In the genomic region with DNA sequence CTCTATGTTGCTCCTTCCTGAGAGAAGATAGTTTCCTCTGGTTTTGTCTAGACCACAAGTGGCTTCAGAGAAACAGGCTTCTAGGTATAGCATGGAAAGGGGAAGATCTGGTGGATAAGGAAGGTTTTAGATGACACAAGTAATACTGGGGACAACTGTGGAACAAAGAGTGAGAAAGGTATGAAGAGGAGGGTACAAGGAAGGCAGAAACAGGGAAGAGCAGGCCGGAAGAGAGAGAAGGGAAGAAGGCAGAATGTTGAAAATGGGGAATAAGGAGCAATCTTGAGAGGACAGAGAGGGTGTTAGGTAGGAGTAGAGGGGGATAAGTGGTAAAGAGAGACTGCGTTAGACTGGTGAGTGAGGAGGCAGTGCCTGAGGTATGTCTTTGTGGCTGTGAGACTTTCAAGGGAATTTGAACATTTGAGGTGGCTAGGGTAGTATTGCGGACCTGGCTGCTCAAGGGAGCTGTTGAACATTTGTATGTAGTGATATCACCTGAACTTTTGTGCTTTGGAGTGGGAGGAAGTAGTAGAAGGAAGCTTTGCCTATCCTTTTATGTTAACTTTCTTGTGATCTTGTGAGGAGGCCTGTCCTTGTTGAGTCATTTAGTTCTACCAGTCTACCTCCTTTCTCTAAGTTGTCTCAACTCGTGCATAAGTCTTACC, we compare ENCODE assay signal across 10 cellular contexts.
A peak's percentile ranks its signal among the peaks of the same experiment; 100 is the strongest.
DNase-seq lines count a peak whose midpoint lies in the region; ATAC-seq and TF ChIP-seq lines count a peak whose summit lies in the region.
"Had no signal": no experiment of that assay in that cellular context is flagged by ENCODE, and none has a peak within 500 bp of the region (broad histone marks: within the 10 kb centered on the region; RNA-seq: fewer than 3 reads in every experiment).

No MANE protein-coding gene starts in this region.

- H3K9me3 Mint-ChIP-seq in activated T-cell treated with anti-CD3 and anti-CD28 coated beads, Interleukin-2, amount 50 U/mL, for 4 hours = no peaks in the 10 kb centered on the region
- H3K9me3 Mint-ChIP-seq in chondrocyte (ENCODE audit: low read depth) (no peaks in the 10 kb centered on the region), osteocyte (ENCODE audit: unreplicated experiment) (no peaks in the 10 kb centered on the region)
- no peaks in the 10 kb centered on the region for H3K9me3 Mint-ChIP-seq in stimulated activated effector memory CD8-positive, alpha-beta T cell treated with anti-CD3 and anti-CD28 coated beads, Interleukin-12 subunit alpha, Interleukin-12 subunit beta, amount 100 ng/mL, for 72 hours

- H3K4me3 ChIP-seq in RWPE2 (ENCODE audit: severe bottlenecking) = no peak overlapping the region
- H3K4me3 ChIP-seq: heart right ventricle had no signal

- no peaks in the 10 kb centered on the region for H3K27me3 Mint-ChIP-seq in activated T-cell treated with anti-CD3 and anti-CD28 coated beads, Interleukin-2, amount 50 U/mL, for 4 hours (ENCODE audit: low read depth)
- no peaks in the 10 kb centered on the region for H3K27me3 Mint-ChIP-seq in chondrocyte (ENCODE audit: low read depth)
- H3K27me3 Mint-ChIP-seq in osteocyte (ENCODE audit: unreplicated experiment) = no peaks in the 10 kb centered on the region

- ATAC-seq in activated T-cell treated with anti-CD3 and anti-CD28 coated beads, Interleukin-2, amount 50 U/mL, for 4 hours = peak; percentile 83 to 86
- ATAC-seq in RWPE2 (ENCODE audit: low read depth) = peak; percentile 33; the same call in 2 of the 3 replicates
- ATAC-seq in stimulated activated effector memory CD8-positive, alpha-beta T cell treated with anti-CD3 and anti-CD28 coated beads, Interleukin-12 subunit alpha, Interleukin-12 subunit beta, amount 100 ng/mL, for 72 hours = peak; percentile 85
- ATAC-seq in HG03378 (IDR thresholded peaks at IDR 0.05; ENCODE audit: unreplicated experiment) = no peak
- ATAC-seq: heart right ventricle had no signal

- DNase-seq in activated T-cell treated with anti-CD3 and anti-CD28 coated beads, Interleukin-2, amount 50 U/mL, for 4 hours = no peak
- DNase-seq in activated T-cell treated with anti-CD3 and anti-CD28 coated beads, Interleukin-2, amount 50 U/mL, for 48 hours = no peak
- no peak for DNase-seq in RWPE2 (ENCODE audit: low spot score)
- DNase-seq in chondrocyte (ENCODE audit: low spot score) = no peak
- DNase-seq in stimulated activated effector memory CD8-positive, alpha-beta T cell treated with anti-CD3 and anti-CD28 coated beads, Interleukin-12 subunit alpha, Interleukin-12 subunit beta, amount 100 ng/mL, for 72 hours (ENCODE audit: low spot score in 2 of 2) = peak in 1 of 2 donors; percentile 59
- no peak for DNase-seq in osteocyte (ENCODE audit: extremely low spot score, unreplicated experiment)
- DNase-seq in caudate nucleus (lab: John Stamatoyannopoulos, UW) = no peak
- DNase-seq: heart right ventricle, NCI-H226 had no signal

- no peaks in the 10 kb centered on the region for H3K36me3 Mint-ChIP-seq in activated T-cell treated with anti-CD3 and anti-CD28 coated beads, Interleukin-2, amount 50 U/mL, for 4 hours (ENCODE audit: insufficient read depth)
- H3K36me3 Mint-ChIP-seq in chondrocyte (ENCODE audit: low read depth) (no peaks in the 10 kb centered on the region), osteocyte (ENCODE audit: unreplicated experiment) (no peaks in the 10 kb centered on the region)
- no peaks in the 10 kb centered on the region for H3K36me3 Mint-ChIP-seq in stimulated activated effector memory CD8-positive, alpha-beta T cell treated with anti-CD3 and anti-CD28 coated beads, Interleukin-12 subunit alpha, Interleukin-12 subunit beta, amount 100 ng/mL, for 72 hours

- no peaks in the 10 kb centered on the region for H3K27me3 ChIP-seq in RWPE2 (ENCODE audit: insufficient read depth, poor library complexity, severe bottlenecking)
- H3K27me3 ChIP-seq: heart right ventricle had no signal

- peak overlapping the region; percentile 2 for H3K4me3 Mint-ChIP-seq in activated T-cell treated with anti-CD3 and anti-CD28 coated beads, Interleukin-2, amount 50 U/mL, for 4 hours
- no peak overlapping the region for H3K4me3 Mint-ChIP-seq in chondrocyte (ENCODE audit: unreplicated experiment)
- H3K4me3 Mint-ChIP-seq in stimulated activated effector memory CD8-positive, alpha-beta T cell treated with anti-CD3 and anti-CD28 coated beads, Interleukin-12 subunit alpha, Interleukin-12 subunit beta, amount 100 ng/mL, for 72 hours = peak overlapping the region; percentile 36
- H3K4me3 Mint-ChIP-seq in osteocyte (ENCODE audit: unreplicated experiment) = no peak overlapping the region

- H3K36me3 ChIP-seq in RWPE2 (ENCODE audit: low read depth) = no peaks in the 10 kb centered on the region
- H3K36me3 ChIP-seq: heart right ventricle had no signal

- H3K27ac ChIP-seq in RWPE2 (ENCODE audit: poor library complexity, severe bottlenecking) (peak overlapping the region; percentile 7), caudate nucleus (ENCODE audit: low read depth, low read length) (no peak overlapping the region)

- H3K4me1 ChIP-seq in RWPE2 (ENCODE audit: insufficient read depth, poor library complexity, severe bottlenecking) = peaks cover 13% of the 10 kb centered on the region

- no peaks in the 10 kb centered on the region for H3K9me3 ChIP-seq in RWPE2 (ENCODE audit: severe bottlenecking)
- H3K9me3 ChIP-seq: heart right ventricle had no signal

- no peak for TF ChIP-seq CTCF in RWPE2 (IDR thresholded peaks at IDR 0.05; ENCODE audit: poor library complexity, severe bottlenecking)
- TF ChIP-seq CTCF in chondrocyte (IDR thresholded peaks at IDR 0.05) = no peak
- no peak for TF ChIP-seq CTCF in osteocyte (IDR thresholded peaks at IDR 0.05)

- H3K27ac Mint-ChIP-seq in chondrocyte (ENCODE audit: unreplicated experiment) (peak overlapping the region; percentile 9), osteocyte (ENCODE audit: unreplicated experiment) (no peak overlapping the region)
- H3K27ac Mint-ChIP-seq in stimulated activated effector memory CD8-positive, alpha-beta T cell treated with anti-CD3 and anti-CD28 coated beads, Interleukin-12 subunit alpha, Interleukin-12 subunit beta, amount 100 ng/mL, for 72 hours = no peak overlapping the region

- H3K4me1 Mint-ChIP-seq in activated T-cell treated with anti-CD3 and anti-CD28 coated beads, Interleukin-2, amount 50 U/mL, for 4 hours (ENCODE audit: low read depth) = peaks cover 66% of the 10 kb centered on the region
- peaks cover 46% of the 10 kb centered on the region for H3K4me1 Mint-ChIP-seq in chondrocyte (ENCODE audit: low read depth)
- peaks cover 81% of the 10 kb centered on the region for H3K4me1 Mint-ChIP-seq in stimulated activated effector memory CD8-positive, alpha-beta T cell treated with anti-CD3 and anti-CD28 coated beads, Interleukin-12 subunit alpha, Interleukin-12 subunit beta, amount 100 ng/mL, for 72 hours
- peaks cover 36% of the 10 kb centered on the region for H3K4me1 Mint-ChIP-seq in osteocyte (ENCODE audit: unreplicated experiment)

Comparison
In these comparisons a context has a peak if more than half of its experiments do, and no peak if none do; other contexts are left out.
1. H3K4me3 Mint-ChIP-seq: peak in activated T-cell treated with anti-CD3 and anti-CD28 coated beads, Interleukin-2, amount 50 U/mL, for 4 hours (single experiment) and stimulated activated effector memory CD8-positive, alpha-beta T cell treated with anti-CD3 and anti-CD28 coated beads, Interleukin-12 subunit alpha, Interleukin-12 subunit beta, amount 100 ng/mL, for 72 hours (single experiment); none in chondrocyte (single experiment) and osteocyte (single experiment).